ENCODE assay signal across 11 cellular contexts in the genomic region with DNA sequence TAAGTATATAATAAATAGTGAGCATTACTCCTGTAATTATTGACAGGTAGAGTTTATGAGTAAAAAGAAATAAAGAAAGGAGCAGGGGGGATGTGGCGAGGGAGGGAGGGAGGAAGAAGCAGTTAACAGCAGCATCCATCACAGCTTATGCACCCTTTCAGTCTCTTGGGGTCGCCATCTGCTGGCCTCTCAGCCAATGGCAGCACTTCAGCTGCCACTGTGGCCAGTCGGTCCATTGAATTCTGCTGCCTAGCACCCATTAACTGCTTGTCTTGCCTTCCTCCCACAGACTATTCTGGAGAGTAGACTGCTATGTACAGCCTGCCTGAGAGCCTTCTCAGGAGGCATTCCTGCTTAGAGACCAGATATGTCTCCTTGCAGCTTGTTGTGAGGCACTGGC.
DNase-seq lines count a peak whose midpoint lies in the region; ATAC-seq and TF ChIP-seq lines count a peak whose summit lies in the region.
"Had no signal": no experiment of that assay in that cellular context is flagged by ENCODE, and none has a peak within 500 bp of the region (broad histone marks: within the 10 kb centered on the region; RNA-seq: fewer than 3 reads in every experiment).

No MANE protein-coding gene starts in this region.

- H3K4me3 ChIP-seq in AG04449 (ENCODE audit: low read depth, low read length) = no peak overlapping the region

- ATAC-seq in GM18498 (IDR thresholded peaks at IDR 0.05; ENCODE audit: unreplicated experiment) (no peak), HG02870 (IDR thresholded peaks at IDR 0.05; ENCODE audit: unreplicated experiment) (no peak)

- CTCF ChIA-PET in AG04449 (lab: Yijun Ruan, JAX) = interaction anchor here (1.0 to 6.2 kb wide), 13 partner anchors 11 to 407 kb away, joined by 3 to 45 read pairs (median 4); no protein-coding TSS in a partner anchor

- DNase-seq in AG04449 (ENCODE audit: low read depth, low spot score) (no peak), RPMI8226 (peak; percentile 39), iPS-NIHi11 (ENCODE audit: low spot score) (peak; percentile 77), hepatic stellate cell (ENCODE audit: low spot score) (no peak)
- no peak for DNase-seq in stimulated activated CD4-positive, alpha-beta T cell treated with anti-CD3 and anti-CD28 coated beads, Interleukin-1b, Interleukin-23, amount 100 ng/mL, for 48 hours
- DNase-seq: activated B cell treated with CpG ODN at 0.5 μM for 24 hours; activated naive CD4-positive, alpha-beta T cell treated with anti-CD3 and anti-CD28 coated beads, Interleukin-2, amount 10 ng/mL, durations not matched to agents 7 days and 5 days; NCI-H345 had no signal

- POLR2A ChIA-PET in AG04449 (lab: Yijun Ruan, JAX) = no interaction called here

- peak; percentile 38 for TF ChIP-seq CTCF in AG04449 (IDR thresholded peaks at IDR 0.05; ENCODE audit: insufficient read depth, low read length, missing control alignments)
- peak; percentile 35; the same call in 1 of the 3 replicates for TF ChIP-seq CTCF in GM12872 (IDR thresholded peaks at IDR 0.05; ENCODE audit: insufficient read depth, low read depth, low read length)

Comparison
In these comparisons a context has a peak if more than half of its experiments do, and no peak if none do; other contexts are left out.
1. DNase-seq: peak in RPMI8226 (single experiment) and iPS-NIHi11 (single experiment); none in AG04449 (single experiment), hepatic stellate cell (single experiment) and stimulated activated CD4-positive, alpha-beta T cell treated with anti-CD3 and anti-CD28 coated beads, Interleukin-1b, Interleukin-23, amount 100 ng/mL, for 48 hours (single experiment).